ENCODE assay signal across 19 cellular contexts in genomic region chr10:78225611-78226010, GRCh38.
"Had no signal": no experiment of that assay in that cellular context is flagged by ENCODE, and none has a peak within 500 bp of the region (broad histone marks: within the 10 kb centered on the region; RNA-seq: fewer than 3 reads in every experiment).

No MANE protein-coding gene starts in this region.

- H3K9me3 Mint-ChIP-seq: dendritic cell treated with granulocyte-macrophage colony-stimulating factor and Interleukin-4, amounts not matched to agents 40 ng/mL and 50 ng/mL, for 4 days had no signal

- H3K79me2 ChIP-seq: hepatocyte had no signal

- H3K4me2 ChIP-seq: hepatocyte, smooth muscle cell had no signal

- H3K27ac ChIP-seq: epithelial cell of prostate, esophagus muscularis mucosa, gastroesophageal sphincter, hepatocyte had no signal

- H3K36me3 Mint-ChIP-seq: natural killer cell treated with Interleukin-12 subunit alpha and Interleukin-12 subunit beta and Interleukin-15 and Interleukin-18, amount 100 ng/mL, for 72 hours had no signal

- H3K4me3 ChIP-seq: esophagus muscularis mucosa, gastroesophageal sphincter, hepatocyte, lung, smooth muscle cell had no signal

- H3K4me3 Mint-ChIP-seq: dendritic cell treated with granulocyte-macrophage colony-stimulating factor and Interleukin-4, amounts not matched to agents 40 ng/mL and 50 ng/mL, for 4 days; effector memory CD8-positive, alpha-beta T cell; natural killer cell treated with Interleukin-12 subunit alpha and Interleukin-12 subunit beta and Interleukin-15 and Interleukin-18, amount 100 ng/mL, for 72 hours had no signal

- DNase-seq: effector memory CD8-positive, alpha-beta T cell; foreskin fibroblast; kidney; left cardiac atrium; left ventricle myocardium superior; mesenchymal stem cell; midbrain; right cardiac atrium; stimulated activated CD4-positive, alpha-beta T cell treated with anti-CD3 and anti-CD28 coated beads, Interleukin-2, amount 100 ng/mL, for 48 hours; stimulated activated naive CD4-positive, alpha-beta T cell treated with Interleukin-2 at 50 U/mL for 16 hours; trophoblast cell had no signal

- H3K4me1 ChIP-seq: esophagus muscularis mucosa, gastroesophageal sphincter had no signal

- H3K27me3 ChIP-seq: esophagus muscularis mucosa, gastroesophageal sphincter, hepatocyte had no signal

- ATAC-seq: effector memory CD8-positive, alpha-beta T cell; gastroesophageal sphincter; left cardiac atrium; left ventricle myocardium superior; natural killer cell treated with Interleukin-12 subunit alpha and Interleukin-12 subunit beta and Interleukin-15 and Interleukin-18, amount 100 ng/mL, for 72 hours; right cardiac atrium had no signal

- H3K36me3 ChIP-seq: esophagus muscularis mucosa, gastroesophageal sphincter had no signal

- H3K27ac Mint-ChIP-seq: dendritic cell treated with granulocyte-macrophage colony-stimulating factor and Interleukin-4, amounts not matched to agents 40 ng/mL and 50 ng/mL, for 4 days; effector memory CD8-positive, alpha-beta T cell; natural killer cell treated with Interleukin-12 subunit alpha and Interleukin-12 subunit beta and Interleukin-15 and Interleukin-18, amount 100 ng/mL, for 72 hours had no signal

- H3K9me3 ChIP-seq: esophagus muscularis mucosa, gastroesophageal sphincter had no signal

- H2AFZ ChIP-seq: hepatocyte had no signal
